Comparison of ENCODE assay signal across 8 cellular contexts in genomic region chr12:25250744-25251730, GRCh38.
DNase-seq lines count a peak whose midpoint lies in the region; ATAC-seq lines count a peak whose summit lies in the region.

TSS of gene KRAS (minus strand) at chr12:25250929.

- DNase-seq in NCI-H2081 (lab: John Stamatoyannopoulos, UW) (peak; percentile 96), T1000 (lab: John Stamatoyannopoulos, UW) (peak; percentile 96), astrocyte of the hippocampus (ENCODE audit: low read depth, low spot score) (peak; percentile 99), hippocampal formation (lab: John Stamatoyannopoulos, UW) (peak; percentile 93 to 97), retina (peak; percentile 96), OCI-M2 (lab: John Stamatoyannopoulos, UW; ENCODE audit: unreplicated experiment) (no peak)

- ATAC-seq in GM18517 (IDR thresholded peaks at IDR 0.05; ENCODE audit: unreplicated experiment) (peak; percentile 77), HG03039 (IDR thresholded peaks at IDR 0.05; ENCODE audit: unreplicated experiment) (peak; percentile 75)
